ENCODE assay signal across 19 cellular contexts in genomic region chr5:158116965-158117364, GRCh38.
DNase-seq lines count a peak whose midpoint lies in the region; ATAC-seq lines count a peak whose summit lies in the region.
"Had no signal": no experiment of that assay in that cellular context is flagged by ENCODE, and none has a peak within 500 bp of the region (broad histone marks: within the 10 kb centered on the region; RNA-seq: fewer than 3 reads in every experiment).

No MANE protein-coding gene starts in this region.

- H3K9ac ChIP-seq in subcutaneous abdominal adipose tissue (ENCODE audit: low read length in 5 of 5) = no peak overlapping the region

- H3K9me3 Mint-ChIP-seq in activated CD4-positive, alpha-beta T cell treated with anti-CD3 and anti-CD28 coated beads for 36 hours (ENCODE audit: low read depth) = no peaks in the 10 kb centered on the region

- POLR2A ChIA-PET in activated CD4-positive, alpha-beta T cell treated with anti-CD3 and anti-CD28 coated beads for 36 hours (lab: Charles Lee) = no interaction called here

- H3K9me3 ChIP-seq in subcutaneous abdominal adipose tissue (ENCODE audit: control insufficient read depth in 5 of 5, low read length in 5 of 5) = no peaks in the 10 kb centered on the region

- H3K36me3 Mint-ChIP-seq in activated CD4-positive, alpha-beta T cell treated with anti-CD3 and anti-CD28 coated beads for 36 hours (ENCODE audit: low read depth) = no peaks in the 10 kb centered on the region

- peaks cover 0 to 25% (median 13%) of the 10 kb centered on the region in 5 donors for H3K4me1 ChIP-seq in subcutaneous abdominal adipose tissue (ENCODE audit: control insufficient read depth in 5 of 5, insufficient read depth in 5 of 5, low read length in 5 of 5)

- peak; percentile 21 for DNase-seq in activated CD4-positive, alpha-beta T cell treated with anti-CD3 and anti-CD28 coated beads for 36 hours
- DNase-seq in activated CD4-positive, alpha-beta T cell treated with anti-CD3 and anti-CD28 coated beads, Interleukin-2, amount 50 U/mL, for 48 hours = no peak
- DNase-seq in stimulated activated CD4-positive, alpha-beta T cell treated with anti-CD3 and anti-CD28 coated beads, Interleukin-1b, Interleukin-23, amount 100 ng/mL, for 48 hours = peak; percentile 5
- no peak for DNase-seq in stimulated activated CD4-positive, alpha-beta T cell treated with anti-CD3 and anti-CD28 coated beads, Interleukin-2, amount 100 ng/mL, for 24 hours
- DNase-seq in iris pigment epithelial cell (ENCODE audit: low read depth) = peak; percentile 21
- DNase-seq in iPS-NIHi11 (ENCODE audit: low spot score) = no peak
- DNase-seq: AML-193, DMS79, H7, HFFc6, KG1, NCI-H187, NCI-H226, NCI-H524 treated with DMSO at 0.1 percent for 48 hours had no signal

- intact Hi-C loops in activated CD4-positive, alpha-beta T cell treated with anti-CD3 and anti-CD28 coated beads for 36 hours (cut with DNase I, micrococcal nuclease) = no loop called here

- peak overlapping the region; percentile 1 for H3K27ac ChIP-seq in subcutaneous abdominal adipose tissue (ENCODE audit: low read depth, low read length)
- H3K27ac ChIP-seq: 22Rv1, C4-2B had no signal

- no peaks in the 10 kb centered on the region for H3K36me3 ChIP-seq in subcutaneous abdominal adipose tissue (ENCODE audit: control insufficient read depth in 5 of 5, insufficient read depth in 5 of 5, low read length in 5 of 5)

- peaks cover 18% of the 10 kb centered on the region for H3K27me3 Mint-ChIP-seq in activated CD4-positive, alpha-beta T cell treated with anti-CD3 and anti-CD28 coated beads for 36 hours

- H3K27me3 ChIP-seq in subcutaneous abdominal adipose tissue (ENCODE audit: control insufficient read depth in 5 of 5, insufficient read depth in 4 of 5, low read length in 5 of 5) = no peaks in the 10 kb centered on the region

- H3K4me1 Mint-ChIP-seq in activated CD4-positive, alpha-beta T cell treated with anti-CD3 and anti-CD28 coated beads for 36 hours = no peaks in the 10 kb centered on the region

- ATAC-seq in activated CD4-positive, alpha-beta T cell treated with anti-CD3 and anti-CD28 coated beads for 36 hours = peak; percentile 70
- no peak for ATAC-seq in GM21423 (IDR thresholded peaks at IDR 0.05; ENCODE audit: unreplicated experiment)
- ATAC-seq: HepG2 had no signal

- H3K4me3 ChIP-seq in subcutaneous abdominal adipose tissue (ENCODE audit: low read depth in 1 of 5, low read length in 5 of 5) = no peak overlapping the region

- no peak overlapping the region for H3K4me3 Mint-ChIP-seq in activated CD4-positive, alpha-beta T cell treated with anti-CD3 and anti-CD28 coated beads for 36 hours
- H3K4me3 Mint-ChIP-seq: HFFc6 had no signal

- H3K27ac Mint-ChIP-seq in activated CD4-positive, alpha-beta T cell treated with anti-CD3 and anti-CD28 coated beads for 36 hours = no peak overlapping the region
- H3K27ac Mint-ChIP-seq: HFFc6 had no signal

- CTCF ChIA-PET in activated CD4-positive, alpha-beta T cell treated with anti-CD3 and anti-CD28 coated beads for 36 hours (lab: Charles Lee) = no interaction called here

Comparison
In these comparisons a context has a peak if more than half of its experiments do, and no peak if none do; other contexts are left out.
1. DNase-seq: peak in activated CD4-positive, alpha-beta T cell treated with anti-CD3 and anti-CD28 coated beads for 36 hours (single experiment), stimulated activated CD4-positive, alpha-beta T cell treated with anti-CD3 and anti-CD28 coated beads, Interleukin-1b, Interleukin-23, amount 100 ng/mL, for 48 hours (single experiment) and iris pigment epithelial cell (single experiment); none in activated CD4-positive, alpha-beta T cell treated with anti-CD3 and anti-CD28 coated beads, Interleukin-2, amount 50 U/mL, for 48 hours (0 of 2), stimulated activated CD4-positive, alpha-beta T cell treated with anti-CD3 and anti-CD28 coated beads, Interleukin-2, amount 100 ng/mL, for 24 hours (0 of 2) and iPS-NIHi11 (single experiment).